In the genomic region with DNA sequence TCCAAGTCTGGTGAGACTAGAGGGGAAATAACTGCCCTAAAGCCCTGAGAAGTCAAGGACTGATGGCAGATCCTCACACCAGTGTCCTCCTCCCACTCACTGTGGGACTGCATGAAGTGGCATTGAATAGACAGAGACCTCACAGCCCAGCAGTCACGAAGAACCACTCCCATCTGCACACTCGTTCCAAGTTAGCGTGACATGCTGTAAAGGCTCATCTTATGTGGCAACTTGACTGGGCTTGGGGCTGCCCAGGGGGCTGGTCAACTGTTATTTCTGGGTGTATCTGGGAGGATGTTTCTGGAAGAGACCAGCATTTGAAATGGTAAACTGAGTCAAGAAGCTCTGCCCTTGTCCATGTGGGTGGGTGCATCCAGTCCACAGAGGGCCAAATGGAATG, we compare ENCODE assay signal across 9 cellular contexts.
"Had no signal": no experiment of that assay in that cellular context is flagged by ENCODE, and none has a peak within 500 bp of the region (broad histone marks: within the 10 kb centered on the region; RNA-seq: fewer than 3 reads in every experiment).

No MANE protein-coding gene starts in this region.

- H3K9me3 Mint-ChIP-seq: IgD-negative memory B cell had no signal

- H3K4me2 ChIP-seq: KMS-11 had no signal

- DNase-seq: GM23248, GOT3, H7, HFFc6, KBM-7 had no signal

- H3K4me1 ChIP-seq: HAP-1 had no signal

- H3K36me3 ChIP-seq: HAP-1 had no signal

- H3K9ac ChIP-seq: GM23248, KMS-11 had no signal

- H3K27ac Mint-ChIP-seq: HFFc6, IgD-negative memory B cell had no signal

- H3K9me3 ChIP-seq: HAP-1 had no signal

- H3K27ac ChIP-seq: GM23248, HL-60, KMS-11 had no signal

- H3K4me3 Mint-ChIP-seq: HFFc6 had no signal

- H3K4me3 ChIP-seq: GM23248, HAP-1 had no signal
